1 cellular context compared by ENCODE assay signal in genomic region chr19:45887311-45887710, GRCh38.
A peak's percentile ranks its signal among the peaks of the same experiment; 100 is the strongest.
TF ChIP-seq lines count a peak whose summit lies in the region.

No MANE protein-coding gene starts in this region.

TF ChIP-seq in H1, 55 proteins besides CTCF, POLR2A, EP300 and RAD21:
- TF ChIP-seq EZH2 (IDR thresholded peaks at IDR 0.05; ENCODE audit: low read depth, low read length, severe bottlenecking) (no peak), CEBPB (IDR thresholded peaks at IDR 0.05; ENCODE audit: low read depth, low read length) (peak; percentile 86)
